ENCODE assay signal across 8 cellular contexts in the genomic region with DNA sequence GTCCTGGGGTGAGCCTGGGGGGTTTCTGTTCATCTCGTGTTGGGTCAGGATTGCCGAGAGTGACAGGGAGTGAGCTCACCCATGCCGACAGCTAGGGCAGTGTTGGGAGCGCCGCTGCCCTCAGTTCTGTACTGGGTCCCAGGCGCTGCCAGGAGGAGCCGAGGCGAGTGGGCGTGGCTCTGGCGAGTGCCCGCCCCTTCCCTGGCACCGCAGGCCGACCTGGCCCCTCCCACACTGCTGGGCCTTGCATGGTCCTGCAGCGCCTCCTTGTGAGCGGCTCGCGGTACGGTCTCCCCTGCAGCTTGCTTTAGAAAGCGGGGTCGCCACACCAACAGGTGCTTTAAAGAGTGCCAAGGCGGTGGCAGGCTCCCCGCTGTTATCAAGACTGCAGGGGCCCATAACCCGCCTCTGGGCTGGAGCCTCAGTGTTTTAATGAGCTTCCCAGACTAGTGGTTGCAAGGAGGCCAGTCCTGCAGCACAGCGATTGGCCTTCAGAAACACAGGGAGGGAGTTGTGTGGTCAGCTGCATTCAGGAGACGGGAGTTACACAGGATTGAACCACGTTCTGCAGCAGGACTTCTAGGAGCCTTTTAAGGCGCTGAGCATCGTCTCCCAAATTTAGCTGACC.
DNase-seq lines count a peak whose midpoint lies in the region; ATAC-seq lines count a peak whose summit lies in the region.
"Not testable (repeated sequence)": the region's sequence is repeated elsewhere in the genome, so short reads cannot be mapped to it uniquely, and the experiment has no call there.

No MANE protein-coding gene starts in this region.

- not testable (repeated sequence) for H3K4me1 Mint-ChIP-seq in memory B cell

- not testable (repeated sequence) for H3K36me3 Mint-ChIP-seq in memory B cell

- H3K9me3 Mint-ChIP-seq in memory B cell = not testable (repeated sequence)

- peak; percentile 90 for DNase-seq in COR-L47 (lab: John Stamatoyannopoulos, UW)
- peak; percentile 95 for DNase-seq in HT-29 (ENCODE audit: low spot score)
- DNase-seq in NK-92 (lab: John Stamatoyannopoulos, UW; ENCODE audit: unreplicated experiment) = peak; percentile 49
- DNase-seq in activated CD8-positive, alpha-beta memory T cell treated with anti-CD3 and anti-CD28 coated beads for 24 hours = peak; percentile 96
- peak; percentile 89 for DNase-seq in effector CD4-positive, alpha-beta T cell
- peak; percentile 92 to 98 for DNase-seq in memory B cell (ENCODE audit: low spot score in 2 of 2)
- DNase-seq in stimulated activated CD8-positive, alpha-beta memory T cell treated with anti-CD3 and anti-CD28 coated beads, Interleukin-12 subunit alpha, Interleukin-12 subunit beta, amount 100 ng/mL, for 24 hours (ENCODE audit: extremely low read depth) = peak; percentile 74

- not testable (repeated sequence) for H3K27ac Mint-ChIP-seq in memory B cell

- ATAC-seq in GM21447 (IDR thresholded peaks at IDR 0.05; ENCODE audit: unreplicated experiment) (peak; percentile 80), memory B cell (ENCODE audit: low read depth) (peak; percentile 99)

- peak overlapping the region; percentile 37 for H3K4me3 Mint-ChIP-seq in memory B cell

- H3K27me3 Mint-ChIP-seq in memory B cell = not testable (repeated sequence)

Comparison
In these comparisons a context has a peak if more than half of its experiments do, and no peak if none do; other contexts are left out.
1. Peak in every context shown above with its lines: DNase-seq and ATAC-seq.